In the genomic region with DNA sequence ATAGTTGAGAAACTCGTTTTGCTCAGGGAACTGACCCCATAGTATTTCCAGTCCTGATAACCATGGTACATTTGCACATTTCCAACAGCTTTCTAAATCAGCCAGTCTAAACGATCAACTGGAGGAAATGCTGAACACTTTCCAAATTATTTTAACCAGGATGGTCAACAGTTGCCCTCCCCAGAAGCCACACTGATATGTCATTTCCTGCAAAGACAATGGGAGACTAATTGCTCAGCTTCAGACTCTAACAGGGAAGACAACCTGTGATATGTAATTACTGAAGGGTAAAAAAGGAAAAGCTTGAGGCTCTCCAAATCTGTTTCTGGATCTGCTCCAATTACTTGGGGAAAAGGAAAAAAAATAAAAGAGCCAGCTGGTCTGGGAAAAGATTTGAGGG, we compare ENCODE assay signal across 12 cellular contexts.
A peak's percentile ranks its signal among the peaks of the same experiment; 100 is the strongest.
DNase-seq lines count a peak whose midpoint lies in the region; ATAC-seq, FAIRE-seq and TF ChIP-seq lines count a peak whose summit lies in the region.
"Had no signal": no experiment of that assay in that cellular context is flagged by ENCODE, and none has a peak within 500 bp of the region (broad histone marks: within the 10 kb centered on the region; RNA-seq: fewer than 3 reads in every experiment).

No MANE protein-coding gene starts in this region.

- H3K4me1 ChIP-seq in mesodermal cell (ENCODE audit: control insufficient read depth, insufficient read depth, low read length, poor library complexity, severe bottlenecking): peaks cover 12% of the 10 kb centered on the region

- DNase-seq in Daoy (ENCODE audit: low read depth): peak; percentile 41
- DNase-seq in NCI-H1417 treated with DMSO at 0.1 percent for 48 hours (lab: John Stamatoyannopoulos, UW): peak; percentile 23
- DNase-seq in bronchial epithelial cell (ENCODE audit: low read depth): peak; percentile 10
- DNase-seq in H54 (ENCODE audit: insufficient read length, low spot score): no peak
- no peak for DNase-seq in SW480 (ENCODE audit: low spot score)
- DNase-seq in NOMO-1 treated with DMSO at 0.1 percent for 48 hours (lab: John Stamatoyannopoulos, UW; ENCODE audit: unreplicated experiment): no peak
- DNase-seq: left lung, NCI-H2107, upper lobe of right lung had no signal

- peak overlapping the region; percentile 49 for H3K27ac ChIP-seq in mesodermal cell (ENCODE audit: low read depth, low read length, severe bottlenecking)

- H3K4me3 ChIP-seq in bronchial epithelial cell (ENCODE audit: low read depth, low read length): no peak overlapping the region
- no peak overlapping the region for H3K4me3 ChIP-seq in mesodermal cell (ENCODE audit: extremely low read depth, insufficient read depth, low read length, poor library complexity, severe bottlenecking)
- H3K4me3 ChIP-seq: left lung, upper lobe of right lung had no signal

- ATAC-seq in GM18867 (IDR thresholded peaks at IDR 0.05; ENCODE audit: unreplicated experiment): no peak
- ATAC-seq: left lung, upper lobe of right lung had no signal

- H3K36me3 ChIP-seq in bronchial epithelial cell (ENCODE audit: control insufficient read depth, insufficient read depth, low read length) (no peaks in the 10 kb centered on the region), mesodermal cell (ENCODE audit: control insufficient read depth, insufficient read depth, low read length) (peaks cover 19% of the 10 kb centered on the region)
- H3K36me3 ChIP-seq: left lung, upper lobe of right lung had no signal

- FAIRE-seq in bronchial epithelial cell (lab: Jason Lieb, UNC) (no peak), H54 (lab: Jason Lieb, UNC) (no peak)
- FAIRE-seq: GM18507 had no signal

- WGBS in mesodermal cell (ENCODE audit: insufficient coverage in 2 of 2), 2 experiments: 88 to 91% methylated on average over 2 of the region's 2 CpGs

- H3K9me3 ChIP-seq in mesodermal cell (ENCODE audit: control insufficient read depth, low read length): peaks cover 6% of the 10 kb centered on the region
- H3K9me3 ChIP-seq: left lung, upper lobe of right lung had no signal

- no peaks in the 10 kb centered on the region for H3K27me3 ChIP-seq in bronchial epithelial cell (ENCODE audit: control insufficient read depth, insufficient read depth, low read length)
- H3K27me3 ChIP-seq: left lung, upper lobe of right lung had no signal

- TF ChIP-seq POLR2A in H54 (IDR thresholded peaks at IDR 0.05; ENCODE audit: low read depth, low read length): no peak

- no peak for TF ChIP-seq CTCF in bronchial epithelial cell (IDR thresholded peaks at IDR 0.05; ENCODE audit: insufficient read depth, low read length, severe bottlenecking)

Comparison
In these comparisons a context has a peak if more than half of its experiments do, and no peak if none do; other contexts are left out.
1. DNase-seq: peak in Daoy (single experiment), NCI-H1417 treated with DMSO at 0.1 percent for 48 hours (single experiment) and bronchial epithelial cell (single experiment); none in H54 (single experiment), SW480 (single experiment) and NOMO-1 treated with DMSO at 0.1 percent for 48 hours (single experiment).